Comparison of ENCODE assay signal across 18 cellular contexts in the genomic region with DNA sequence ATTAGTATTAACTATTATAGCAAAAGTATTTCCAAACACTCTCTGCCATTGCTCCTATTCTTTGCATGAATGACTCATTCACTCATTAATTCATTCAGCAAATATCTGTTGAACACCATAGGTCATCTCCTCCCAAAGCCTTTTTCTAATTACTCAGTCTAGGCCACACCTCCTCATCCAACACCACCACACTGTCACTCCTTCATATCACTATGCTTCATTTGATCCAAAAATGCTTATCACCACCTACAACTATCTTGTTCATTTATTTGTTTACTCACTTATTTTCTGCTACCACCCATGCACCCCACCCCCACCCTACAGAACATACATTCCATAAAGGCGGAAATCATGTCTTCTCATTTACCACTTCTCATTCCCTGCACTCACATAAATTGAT.
"Had no signal": no experiment of that assay in that cellular context is flagged by ENCODE, and none has a peak within 500 bp of the region (broad histone marks: within the 10 kb centered on the region; RNA-seq: fewer than 3 reads in every experiment).

No MANE protein-coding gene starts in this region.

- H3K36me3 ChIP-seq: lower lobe of right lung, neutrophil, thyroid gland had no signal

- H3K9me3 ChIP-seq: lower lobe of right lung, mucosa of descending colon, neutrophil, thyroid gland had no signal

- DNase-seq: activated CD4-positive, alpha-beta T cell treated with anti-CD3 and anti-CD28 coated beads, Interleukin-2, amount 10 ng/mL, durations not matched to agents 7 days and 5 days; activated CD4-positive, CD25-positive, alpha-beta regulatory T cell; activated CD8-positive, alpha-beta memory T cell treated with anti-CD3 and anti-CD28 coated beads for 24 hours; activated naive CD4-positive, alpha-beta T cell treated with anti-CD3 and anti-CD28 coated beads for 36 hours; activated T-cell treated with anti-CD3 and anti-CD28 coated beads for 4 hours; central memory CD4-positive, alpha-beta T cell; effector CD8-positive, alpha-beta T cell; foreskin melanocyte; kidney glomerular epithelial cell; lower lobe of right lung; mucosa of descending colon; naive thymus-derived CD8-positive, alpha-beta T cell; stimulated activated CD4-positive, alpha-beta T cell treated with anti-CD3 and anti-CD28 coated beads, Interleukin-15, amount 100 ng/mL, for 24 hours; thyroid gland had no signal

- H3K4me3 ChIP-seq: coronary artery, lower lobe of right lung, mucosa of descending colon, thyroid gland had no signal

- H3K27ac ChIP-seq: coronary artery, lower lobe of right lung, neutrophil, thyroid gland had no signal

- H3K27me3 ChIP-seq: neutrophil, thyroid gland had no signal

- H3K4me1 ChIP-seq: lower lobe of right lung, thyroid gland had no signal

- ATAC-seq: activated T-helper 17 cell treated with anti-CD3 and anti-CD28 coated beads, Interleukin-2, amount 50 U/mL, for 72 hours; lower lobe of right lung; mucosa of descending colon; naive thymus-derived CD8-positive, alpha-beta T cell; stimulated activated effector memory CD8-positive, alpha-beta T cell treated with anti-CD3 and anti-CD28 coated beads, Interleukin-12 subunit alpha, Interleukin-12 subunit beta, amount 100 ng/mL, for 72 hours had no signal
